Comparison of ENCODE assay signal across 1 cellular context in the genomic region with DNA sequence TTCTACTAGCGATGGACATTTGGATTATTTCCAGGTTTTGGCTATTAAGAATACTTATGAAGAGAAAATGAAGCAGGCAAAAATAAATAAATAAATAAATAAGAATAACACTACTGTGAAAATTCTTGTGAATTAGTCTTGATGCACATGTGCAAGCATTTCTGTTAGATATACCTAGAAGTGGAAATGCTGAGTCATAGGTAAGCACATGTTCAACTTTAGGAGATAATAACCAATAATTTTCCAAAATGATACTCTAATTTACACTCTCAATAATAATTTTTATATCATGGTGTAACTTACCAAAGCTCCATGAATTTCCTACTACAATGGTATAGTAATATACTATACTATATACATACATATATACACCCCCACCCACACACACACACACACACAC.
TF ChIP-seq lines count a peak whose summit lies in the region.

No MANE protein-coding gene starts in this region.

TF ChIP-seq in K562, 482 proteins besides CTCF, POLR2A, EP300 and RAD21 (continued from another document and continues in another):
- TF ChIP-seq, protein P1, sequence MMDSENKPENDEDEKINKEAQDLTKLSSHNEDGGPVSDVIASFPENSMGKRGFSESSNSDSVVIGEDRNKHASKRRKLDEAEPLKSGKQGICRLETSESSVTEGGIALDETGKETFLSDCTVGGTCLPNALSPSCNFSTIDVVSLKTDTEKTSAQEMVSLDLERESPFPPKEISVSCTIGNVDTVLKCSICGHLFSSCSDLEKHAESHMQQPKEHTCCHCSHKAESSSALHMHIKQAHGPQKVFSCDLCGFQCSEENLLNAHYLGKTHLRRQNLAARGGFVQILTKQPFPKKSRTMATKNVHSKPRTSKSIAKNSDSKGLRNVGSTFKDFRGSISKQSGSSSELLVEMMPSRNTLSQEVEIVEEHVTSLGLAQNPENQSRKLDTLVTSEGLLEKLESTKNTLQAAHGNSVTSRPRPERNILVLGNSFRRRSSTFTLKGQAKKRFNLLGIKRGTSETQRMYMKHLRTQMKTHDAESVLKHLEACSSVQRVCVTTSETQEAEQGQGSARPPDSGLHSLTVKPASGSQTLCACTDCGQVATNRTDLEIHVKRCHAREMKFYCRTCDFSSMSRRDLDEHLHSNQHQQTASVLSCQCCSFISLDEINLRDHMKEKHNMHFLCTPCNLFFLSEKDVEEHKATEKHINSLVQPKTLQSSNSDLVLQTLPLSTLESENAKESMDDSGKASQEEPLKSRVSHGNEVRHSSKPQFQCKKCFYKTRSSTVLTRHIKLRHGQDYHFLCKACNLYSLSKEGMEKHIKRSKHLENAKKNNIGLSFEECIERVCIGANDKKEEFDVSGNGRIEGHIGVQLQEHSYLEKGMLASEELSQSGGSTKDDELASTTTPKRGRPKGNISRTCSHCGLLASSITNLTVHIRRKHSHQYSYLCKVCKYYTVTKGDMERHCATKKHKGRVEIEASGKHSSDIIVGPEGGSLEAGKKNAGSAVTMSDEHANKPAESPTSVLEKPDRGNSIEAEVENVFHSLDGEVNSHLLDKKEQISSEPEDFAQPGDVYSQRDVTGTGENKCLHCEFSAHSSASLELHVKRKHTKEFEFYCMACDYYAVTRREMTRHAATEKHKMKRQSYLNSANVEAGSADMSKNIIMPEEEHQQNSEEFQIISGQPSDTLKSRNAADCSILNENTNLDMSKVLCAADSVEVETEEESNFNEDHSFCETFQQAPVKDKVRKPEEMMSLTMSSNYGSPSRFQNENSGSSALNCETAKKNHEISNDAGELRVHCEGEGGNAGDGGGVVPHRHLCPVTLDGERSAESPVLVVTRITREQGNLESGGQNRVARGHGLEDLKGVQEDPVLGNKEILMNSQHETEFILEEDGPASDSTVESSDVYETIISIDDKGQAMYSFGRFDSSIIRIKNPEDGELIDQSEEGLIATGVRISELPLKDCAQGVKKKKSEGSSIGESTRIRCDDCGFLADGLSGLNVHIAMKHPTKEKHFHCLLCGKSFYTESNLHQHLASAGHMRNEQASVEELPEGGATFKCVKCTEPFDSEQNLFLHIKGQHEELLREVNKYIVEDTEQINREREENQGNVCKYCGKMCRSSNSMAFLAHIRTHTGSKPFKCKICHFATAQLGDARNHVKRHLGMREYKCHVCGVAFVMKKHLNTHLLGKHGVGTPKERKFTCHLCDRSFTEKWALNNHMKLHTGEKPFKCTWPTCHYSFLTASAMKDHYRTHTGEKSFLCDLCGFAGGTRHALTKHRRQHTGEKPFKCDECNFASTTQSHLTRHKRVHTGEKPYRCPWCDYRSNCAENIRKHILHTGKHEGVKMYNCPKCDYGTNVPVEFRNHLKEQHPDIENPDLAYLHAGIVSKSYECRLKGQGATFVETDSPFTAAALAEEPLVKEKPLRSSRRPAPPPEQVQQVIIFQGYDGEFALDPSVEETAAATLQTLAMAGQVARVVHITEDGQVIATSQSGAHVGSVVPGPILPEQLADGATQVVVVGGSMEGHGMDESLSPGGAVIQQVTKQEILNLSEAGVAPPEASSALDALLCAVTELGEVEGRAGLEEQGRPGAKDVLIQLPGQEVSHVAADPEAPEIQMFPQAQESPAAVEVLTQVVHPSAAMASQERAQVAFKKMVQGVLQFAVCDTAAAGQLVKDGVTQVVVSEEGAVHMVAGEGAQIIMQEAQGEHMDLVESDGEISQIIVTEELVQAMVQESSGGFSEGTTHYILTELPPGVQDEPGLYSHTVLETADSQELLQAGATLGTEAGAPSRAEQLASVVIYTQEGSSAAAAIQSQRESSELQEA (IDR thresholded peaks at IDR 0.05; ENCODE audit: low read depth): no peak
- TF ChIP-seq NRF1 (conservative IDR thresholded peaks at IDR 0.05 in 1 of 2, IDR thresholded peaks at IDR 0.05 in 1 of 2) (peak; percentile 55 to 61), CSDE1 (IDR thresholded peaks at IDR 0.05) (no peak), SRSF3 (IDR thresholded peaks at IDR 0.05; ENCODE audit: insufficient read depth, low read length) (no peak), ZNF780A (CRISPR knock-in tag; IDR thresholded peaks at IDR 0.05) (no peak), HDAC3 (IDR thresholded peaks at IDR 0.05; ENCODE audit: borderline replicate concordance, partially characterized antibody) (no peak), PHF8 (IDR thresholded peaks at IDR 0.05; ENCODE audit: borderline replicate concordance, low read length) (no peak), MCM3 (IDR thresholded peaks at IDR 0.05) (no peak), NR3C1 (CRISPR knock-in tag; IDR thresholded peaks at IDR 0.05) (no peak), BRD4 (IDR thresholded peaks at IDR 0.05) (no peak), TCF7L2 (IDR thresholded peaks at IDR 0.05; ENCODE audit: low read depth, low read length) (no peak), ZNF174 (CRISPR knock-in tag; IDR thresholded peaks at IDR 0.05) (no peak), MBD2 (IDR thresholded peaks at IDR 0.05; ENCODE audit: borderline replicate concordance, low read depth) (no peak), MAFF (IDR thresholded peaks at IDR 0.05; ENCODE audit: low read length) (peak; percentile 95), NFRKB (IDR thresholded peaks at IDR 0.05; ENCODE audit: low read depth) (0 out of 2 replicates have a peak, but pooled peaks have one; percentile 38), BDP1 (IDR thresholded peaks at IDR 0.05; ENCODE audit: insufficient read depth, insufficient read length) (no peak), FOXP1 (CRISPR knock-in tag; IDR thresholded peaks at IDR 0.05) (no peak), ZNF695 (CRISPR knock-in tag; IDR thresholded peaks at IDR 0.05) (no peak), MAFG (tag; conservative IDR thresholded peaks at IDR 0.05) (peak; percentile 95), MTF1 (CRISPR knock-in tag; IDR thresholded peaks at IDR 0.05; ENCODE audit: borderline replicate concordance) (no peak), CREB1 (IDR thresholded peaks at IDR 0.05) (no peak), CREB1 (CRISPR knock-in tag; IDR thresholded peaks at IDR 0.05) (no peak), BHLHE40 (IDR thresholded peaks at IDR 0.05; ENCODE audit: low read length) (no peak), DNMT1 (IDR thresholded peaks at IDR 0.05) (no peak), PPARD (CRISPR knock-in tag; IDR thresholded peaks at IDR 0.05) (no peak)
- TF ChIP-seq, protein P2, sequence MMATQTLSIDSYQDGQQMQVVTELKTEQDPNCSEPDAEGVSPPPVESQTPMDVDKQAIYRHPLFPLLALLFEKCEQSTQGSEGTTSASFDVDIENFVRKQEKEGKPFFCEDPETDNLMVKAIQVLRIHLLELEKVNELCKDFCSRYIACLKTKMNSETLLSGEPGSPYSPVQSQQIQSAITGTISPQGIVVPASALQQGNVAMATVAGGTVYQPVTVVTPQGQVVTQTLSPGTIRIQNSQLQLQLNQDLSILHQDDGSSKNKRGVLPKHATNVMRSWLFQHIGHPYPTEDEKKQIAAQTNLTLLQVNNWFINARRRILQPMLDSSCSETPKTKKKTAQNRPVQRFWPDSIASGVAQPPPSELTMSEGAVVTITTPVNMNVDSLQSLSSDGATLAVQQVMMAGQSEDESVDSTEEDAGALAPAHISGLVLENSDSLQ (IDR thresholded peaks at IDR 0.05): no peak
- TF ChIP-seq, protein P3, sequence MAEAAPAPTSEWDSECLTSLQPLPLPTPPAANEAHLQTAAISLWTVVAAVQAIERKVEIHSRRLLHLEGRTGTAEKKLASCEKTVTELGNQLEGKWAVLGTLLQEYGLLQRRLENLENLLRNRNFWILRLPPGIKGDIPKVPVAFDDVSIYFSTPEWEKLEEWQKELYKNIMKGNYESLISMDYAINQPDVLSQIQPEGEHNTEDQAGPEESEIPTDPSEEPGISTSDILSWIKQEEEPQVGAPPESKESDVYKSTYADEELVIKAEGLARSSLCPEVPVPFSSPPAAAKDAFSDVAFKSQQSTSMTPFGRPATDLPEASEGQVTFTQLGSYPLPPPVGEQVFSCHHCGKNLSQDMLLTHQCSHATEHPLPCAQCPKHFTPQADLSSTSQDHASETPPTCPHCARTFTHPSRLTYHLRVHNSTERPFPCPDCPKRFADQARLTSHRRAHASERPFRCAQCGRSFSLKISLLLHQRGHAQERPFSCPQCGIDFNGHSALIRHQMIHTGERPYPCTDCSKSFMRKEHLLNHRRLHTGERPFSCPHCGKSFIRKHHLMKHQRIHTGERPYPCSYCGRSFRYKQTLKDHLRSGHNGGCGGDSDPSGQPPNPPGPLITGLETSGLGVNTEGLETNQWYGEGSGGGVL (CRISPR knock-in tag; IDR thresholded peaks at IDR 0.05): no peak
- TF ChIP-seq, protein P4, sequence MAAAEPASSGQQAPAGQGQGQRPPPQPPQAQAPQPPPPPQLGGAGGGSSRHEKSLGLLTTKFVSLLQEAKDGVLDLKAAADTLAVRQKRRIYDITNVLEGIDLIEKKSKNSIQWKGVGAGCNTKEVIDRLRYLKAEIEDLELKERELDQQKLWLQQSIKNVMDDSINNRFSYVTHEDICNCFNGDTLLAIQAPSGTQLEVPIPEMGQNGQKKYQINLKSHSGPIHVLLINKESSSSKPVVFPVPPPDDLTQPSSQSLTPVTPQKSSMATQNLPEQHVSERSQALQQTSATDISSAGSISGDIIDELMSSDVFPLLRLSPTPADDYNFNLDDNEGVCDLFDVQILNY (CRISPR knock-in tag; IDR thresholded peaks at IDR 0.05): no peak
- TF ChIP-seq, protein P5, sequence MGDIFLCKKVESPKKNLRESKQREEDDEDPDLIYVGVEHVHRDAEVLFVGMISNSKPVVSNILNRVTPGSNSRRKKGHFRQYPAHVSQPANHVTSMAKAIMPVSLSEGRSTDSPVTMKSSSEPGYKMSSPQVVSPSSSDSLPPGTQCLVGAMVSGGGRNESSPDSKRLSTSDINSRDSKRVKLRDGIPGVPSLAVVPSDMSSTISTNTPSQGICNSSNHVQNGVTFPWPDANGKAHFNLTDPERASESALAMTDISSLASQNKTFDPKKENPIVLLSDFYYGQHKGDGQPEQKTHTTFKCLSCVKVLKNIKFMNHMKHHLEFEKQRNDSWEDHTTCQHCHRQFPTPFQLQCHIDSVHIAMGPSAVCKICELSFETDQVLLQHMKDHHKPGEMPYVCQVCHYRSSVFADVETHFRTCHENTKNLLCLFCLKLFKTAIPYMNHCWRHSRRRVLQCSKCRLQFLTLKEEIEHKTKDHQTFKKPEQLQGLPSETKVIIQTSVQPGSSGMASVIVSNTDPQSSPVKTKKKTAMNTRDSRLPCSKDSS (IDR thresholded peaks at IDR 0.05; ENCODE audit: low read depth, partially characterized antibody): no peak
- TF ChIP-seq, protein P6, sequence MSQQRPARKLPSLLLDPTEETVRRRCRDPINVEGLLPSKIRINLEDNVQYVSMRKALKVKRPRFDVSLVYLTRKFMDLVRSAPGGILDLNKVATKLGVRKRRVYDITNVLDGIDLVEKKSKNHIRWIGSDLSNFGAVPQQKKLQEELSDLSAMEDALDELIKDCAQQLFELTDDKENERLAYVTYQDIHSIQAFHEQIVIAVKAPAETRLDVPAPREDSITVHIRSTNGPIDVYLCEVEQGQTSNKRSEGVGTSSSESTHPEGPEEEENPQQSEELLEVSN (IDR thresholded peaks at IDR 0.05; ENCODE audit: borderline replicate concordance in 1 of 2, extremely low read depth in 1 of 2, insufficient read depth in 1 of 2, insufficient read length in 1 of 2, low read depth in 1 of 2, low read length in 1 of 2, poor library complexity in 1 of 2, severe bottlenecking in 1 of 2): peak in 1 of 2 experiments; percentile 22
- TF ChIP-seq, protein P7, sequence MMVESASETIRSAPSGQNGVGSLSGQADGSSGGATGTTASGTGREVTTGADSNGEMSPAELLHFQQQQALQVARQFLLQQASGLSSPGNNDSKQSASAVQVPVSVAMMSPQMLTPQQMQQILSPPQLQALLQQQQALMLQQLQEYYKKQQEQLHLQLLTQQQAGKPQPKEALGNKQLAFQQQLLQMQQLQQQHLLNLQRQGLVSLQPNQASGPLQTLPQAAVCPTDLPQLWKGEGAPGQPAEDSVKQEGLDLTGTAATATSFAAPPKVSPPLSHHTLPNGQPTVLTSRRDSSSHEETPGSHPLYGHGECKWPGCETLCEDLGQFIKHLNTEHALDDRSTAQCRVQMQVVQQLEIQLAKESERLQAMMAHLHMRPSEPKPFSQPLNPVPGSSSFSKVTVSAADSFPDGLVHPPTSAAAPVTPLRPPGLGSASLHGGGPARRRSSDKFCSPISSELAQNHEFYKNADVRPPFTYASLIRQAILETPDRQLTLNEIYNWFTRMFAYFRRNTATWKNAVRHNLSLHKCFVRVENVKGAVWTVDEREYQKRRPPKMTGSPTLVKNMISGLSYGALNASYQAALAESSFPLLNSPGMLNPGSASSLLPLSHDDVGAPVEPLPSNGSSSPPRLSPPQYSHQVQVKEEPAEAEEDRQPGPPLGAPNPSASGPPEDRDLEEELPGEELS (CRISPR knock-in tag; IDR thresholded peaks at IDR 0.05; ENCODE audit: borderline replicate concordance): no peak
- TF ChIP-seq, protein P8, sequence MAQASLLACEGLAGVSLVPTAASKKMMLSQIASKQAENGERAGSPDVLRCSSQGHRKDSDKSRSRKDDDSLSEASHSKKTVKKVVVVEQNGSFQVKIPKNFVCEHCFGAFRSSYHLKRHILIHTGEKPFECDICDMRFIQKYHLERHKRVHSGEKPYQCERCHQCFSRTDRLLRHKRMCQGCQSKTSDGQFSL (CRISPR knock-in tag; IDR thresholded peaks at IDR 0.05): no peak
- TF ChIP-seq, protein P8 (tag; IDR thresholded peaks at IDR 0.05): no peak
- TF ChIP-seq, protein P9, sequence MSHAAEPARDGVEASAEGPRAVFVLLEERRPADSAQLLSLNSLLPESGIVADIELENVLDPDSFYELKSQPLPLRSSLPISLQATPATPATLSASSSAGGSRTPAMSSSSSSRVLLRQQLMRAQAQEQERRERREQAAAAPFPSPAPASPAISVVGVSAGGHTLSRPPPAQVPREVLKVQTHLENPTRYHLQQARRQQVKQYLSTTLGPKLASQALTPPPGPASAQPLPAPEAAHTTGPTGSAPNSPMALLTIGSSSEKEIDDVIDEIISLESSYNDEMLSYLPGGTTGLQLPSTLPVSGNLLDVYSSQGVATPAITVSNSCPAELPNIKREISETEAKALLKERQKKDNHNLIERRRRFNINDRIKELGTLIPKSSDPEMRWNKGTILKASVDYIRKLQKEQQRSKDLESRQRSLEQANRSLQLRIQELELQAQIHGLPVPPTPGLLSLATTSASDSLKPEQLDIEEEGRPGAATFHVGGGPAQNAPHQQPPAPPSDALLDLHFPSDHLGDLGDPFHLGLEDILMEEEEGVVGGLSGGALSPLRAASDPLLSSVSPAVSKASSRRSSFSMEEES (CRISPR knock-in tag; IDR thresholded peaks at IDR 0.05): no peak
- TF ChIP-seq, protein P10, sequence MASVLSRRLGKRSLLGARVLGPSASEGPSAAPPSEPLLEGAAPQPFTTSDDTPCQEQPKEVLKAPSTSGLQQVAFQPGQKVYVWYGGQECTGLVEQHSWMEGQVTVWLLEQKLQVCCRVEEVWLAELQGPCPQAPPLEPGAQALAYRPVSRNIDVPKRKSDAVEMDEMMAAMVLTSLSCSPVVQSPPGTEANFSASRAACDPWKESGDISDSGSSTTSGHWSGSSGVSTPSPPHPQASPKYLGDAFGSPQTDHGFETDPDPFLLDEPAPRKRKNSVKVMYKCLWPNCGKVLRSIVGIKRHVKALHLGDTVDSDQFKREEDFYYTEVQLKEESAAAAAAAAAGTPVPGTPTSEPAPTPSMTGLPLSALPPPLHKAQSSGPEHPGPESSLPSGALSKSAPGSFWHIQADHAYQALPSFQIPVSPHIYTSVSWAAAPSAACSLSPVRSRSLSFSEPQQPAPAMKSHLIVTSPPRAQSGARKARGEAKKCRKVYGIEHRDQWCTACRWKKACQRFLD (CRISPR knock-in tag; IDR thresholded peaks at IDR 0.05): no peak
